8 cellular contexts compared by ENCODE assay signal in genomic region chr3:141875374-141875892, GRCh38. TPM values are rescaled to one million over a fixed set of nuclear protein-coding genes. Genes with fewer than 3 reads are reported as not detected.
DNase-seq lines count a peak whose midpoint lies in the region; ATAC-seq and TF ChIP-seq lines count a peak whose summit lies in the region.

No MANE protein-coding gene starts in this region.

- peak; percentile 74 to 87 (median 76) for DNase-seq in CD8-positive, alpha-beta memory T cell
- DNase-seq in OCI-LY7 (ENCODE audit: low spot score) (peak; percentile 90), activated T-cell treated with anti-CD3 and anti-CD28 coated beads for 24 hours (ENCODE audit: low read depth) (peak; percentile 80), epidermal melanocyte (ENCODE audit: insufficient read length, low spot score) (peak; percentile 86), middle frontal gyrus (ENCODE audit: extremely low spot score, low spot score) (peak; percentile 58)
- DNase-seq in stimulated activated CD8-positive, alpha-beta memory T cell treated with anti-CD3 and anti-CD28 coated beads, Interleukin-2, amount 100 ng/mL, for 48 hours (ENCODE audit: low read depth in 2 of 2): peak; percentile 70 to 77

- TF ChIP-seq CTCF in OCI-LY7 (conservative IDR thresholded peaks at IDR 0.05; ENCODE audit: low read length): peak; percentile 92

- H3K4me2 ChIP-seq in OCI-LY7 (ENCODE audit: low read length): peak overlapping the region; percentile 86

- POLR2A ChIA-PET in CD8-positive, alpha-beta memory T cell (lab: Charles Lee): interaction anchor here (0.6 to 3.5 kb wide), 8 partner anchors 10 to 723 kb away, joined by 3 to 36 read pairs (median 4); partner anchors contain the start of gene RNF7
- POLR2A ChIA-PET in OCI-LY7 (lab: Charles Lee): interaction anchor here (0.6 to 1.2 kb wide), 6 partner anchors 10 to 243 kb away, joined by 3 to 4 read pairs (median 3); no protein-coding TSS in a partner anchor

- H3K4me3 Mint-ChIP-seq in CD8-positive, alpha-beta memory T cell: peak overlapping the region; percentile 86 to 99 (median 91)
- peak overlapping the region; percentile 91 to 96 (median 96) for H3K4me3 Mint-ChIP-seq in IgD-negative memory B cell

- peak overlapping the region; percentile 87 for H3K4me3 ChIP-seq in CD8-positive, alpha-beta memory T cell (ENCODE audit: low read length)
- peak overlapping the region; percentile 98 for H3K4me3 ChIP-seq in OCI-LY7 (ENCODE audit: low read depth, low read length, poor library complexity, severe bottlenecking)

- H3K27ac ChIP-seq in CD8-positive, alpha-beta memory T cell (ENCODE audit: low read depth, low read length): peak overlapping the region; percentile 85
- H3K27ac ChIP-seq in OCI-LY7 (ENCODE audit: low read depth, low read length, poor library complexity, severe bottlenecking): peak overlapping the region; percentile 86

- H4K20me1 ChIP-seq in OCI-LY7 (ENCODE audit: insufficient read depth, low read length): peaks cover 27% of the 10 kb centered on the region

- H3K9me3 ChIP-seq in CD8-positive, alpha-beta memory T cell (ENCODE audit: low read length): no peaks in the 10 kb centered on the region
- no peaks in the 10 kb centered on the region for H3K9me3 ChIP-seq in OCI-LY7 (ENCODE audit: low read length)

- H2AFZ ChIP-seq in OCI-LY7 (ENCODE audit: low read length): peak overlapping the region; percentile 68

- peaks cover 30 to 41% (median 40%) of the 10 kb centered on the region in 3 donors for H3K4me1 Mint-ChIP-seq in CD8-positive, alpha-beta memory T cell
- peaks cover 17 to 26% (median 24%) of the 10 kb centered on the region in 3 donors for H3K4me1 Mint-ChIP-seq in IgD-negative memory B cell

- peaks cover 35% of the 10 kb centered on the region for H3K79me2 ChIP-seq in OCI-LY7 (ENCODE audit: insufficient read depth, low read depth, low read length)

- peaks cover 0 to 2% of the 10 kb centered on the region in 2 donors for H3K27me3 Mint-ChIP-seq in CD8-positive, alpha-beta memory T cell
- H3K27me3 Mint-ChIP-seq in IgD-negative memory B cell: no peaks in the 10 kb centered on the region

- H3K9me2 ChIP-seq in OCI-LY7 (ENCODE audit: insufficient read depth, low read length): no peaks in the 10 kb centered on the region

- intact Hi-C loops in OCI-LY7 (cut with micrococcal nuclease; ENCODE audit: unreplicated experiment): loop anchor here (1.0 to 10.0 kb wide), 3 partner anchors 137 to 488 kb away; partner anchors contain the start of genes RASA2 and RNF7

- peaks cover 24% of the 10 kb centered on the region for H3K4me1 ChIP-seq in CD8-positive, alpha-beta memory T cell (ENCODE audit: insufficient read depth, low read length)
- peaks cover 23% of the 10 kb centered on the region for H3K4me1 ChIP-seq in OCI-LY7 (ENCODE audit: insufficient read depth, low read length, poor library complexity, severe bottlenecking)

- CTCF ChIA-PET in CD8-positive, alpha-beta memory T cell (lab: Charles Lee): interaction anchor here (0.8 to 2.1 kb wide), 18 partner anchors 9 to 391 kb away, joined by 3 to 28 read pairs (median 4); partner anchors contain the start of gene RNF7
- CTCF ChIA-PET in OCI-LY7 (lab: Charles Lee; ENCODE audit: unreplicated experiment): interaction anchor here (0.5 to 1.1 kb wide), 2 partner anchors 38 to 428 kb away, joined by 4 to 8 read pairs; no protein-coding TSS in a partner anchor

- H3K36me3 ChIP-seq in CD8-positive, alpha-beta memory T cell (ENCODE audit: insufficient read depth, low read length): no peaks in the 10 kb centered on the region
- peaks cover 23% of the 10 kb centered on the region for H3K36me3 ChIP-seq in OCI-LY7 (ENCODE audit: insufficient read depth, low read length)

- H3K36me3 Mint-ChIP-seq in CD8-positive, alpha-beta memory T cell: peaks cover 0 to 13% (median 0%) of the 10 kb centered on the region in 3 donors
- peaks cover 2% of the 10 kb centered on the region for H3K36me3 Mint-ChIP-seq in IgD-negative memory B cell

- H3K27ac Mint-ChIP-seq in CD8-positive, alpha-beta memory T cell: peak overlapping the region; percentile 86 to 99 (median 96)
- H3K27ac Mint-ChIP-seq in IgD-negative memory B cell: peak overlapping the region; percentile 85 to 96 (median 93)

- no peaks in the 10 kb centered on the region for H3K9me3 Mint-ChIP-seq in CD8-positive, alpha-beta memory T cell
- no peaks in the 10 kb centered on the region for H3K9me3 Mint-ChIP-seq in IgD-negative memory B cell

- no peaks in the 10 kb centered on the region for H3K27me3 ChIP-seq in CD8-positive, alpha-beta memory T cell (ENCODE audit: insufficient read depth, low read length, poor library complexity, severe bottlenecking)

- peak; percentile 48 for ATAC-seq in GM21515 (IDR thresholded peaks at IDR 0.05; ENCODE audit: unreplicated experiment)

- no TSS peak for BruUV-seq in OCI-LY7 (replicated peaks; lab: Mats Ljungman, UMichigan)

RNA-seq across cellular contexts. Expression of gene ATP1B3, which starts 1.0 kb away (rescaled TPM):
- 100 to 1,000 TPM; 230 to 234 TPM for total RNA-seq in CD8-positive, alpha-beta memory T cell
- polyA plus RNA-seq in CD8-positive, alpha-beta memory T cell: 133 TPM
- polyA plus RNA-seq in IgD-negative memory B cell: 73.4 TPM
- total RNA-seq in OCI-LY7 (2014; rRNA removed; shearing (Covaris generic)): 45.5 and 53.8 TPM in 2 replicates
- total RNA-seq in OCI-LY7 (2022): 133 and 136 TPM in 2 replicates

Comparison
In these comparisons a context has a peak if more than half of its experiments do, and no peak if none do; other contexts are left out.
1. Peak in every context shown above with its lines: DNase-seq, ATAC-seq, H3K4me3 ChIP-seq and H3K27ac ChIP-seq.